ENCODE assay signal across 25 cellular contexts in genomic region chr19:34348899-34349487, GRCh38. TPM values are rescaled to one million over a fixed set of nuclear protein-coding genes. Genes with fewer than 3 reads are reported as not detected.
DNase-seq lines count a peak whose midpoint lies in the region; ATAC-seq and TF ChIP-seq lines count a peak whose summit lies in the region.
"Had no signal": no experiment of that assay in that cellular context is flagged by ENCODE, and none has a peak within 500 bp of the region (broad histone marks: within the 10 kb centered on the region; RNA-seq: fewer than 3 reads in every experiment).

No MANE protein-coding gene starts in this region.

- TF ChIP-seq POLR2A in suprapubic skin (IDR thresholded peaks at IDR 0.05) (no peak), thyroid gland (IDR thresholded peaks at IDR 0.05) (no peak)

- H3K4me1 ChIP-seq in suprapubic skin (no peaks in the 10 kb centered on the region), thyroid gland (no peaks in the 10 kb centered on the region)
- H3K4me1 ChIP-seq: lower lobe of right lung, sigmoid colon, transverse colon had no signal

- DNase-seq in Right ventricle myocardium superior (no peak), cardiac septum (ENCODE audit: low spot score) (no peak), suprapubic skin (ENCODE audit: low spot score in 2 of 2) (no peak), thyroid gland (no peak)
- no peak for DNase-seq in activated CD4-positive, alpha-beta memory T cell treated with anti-CD3 and anti-CD28 coated beads for 36 hours
- DNase-seq in stimulated activated effector memory CD8-positive, alpha-beta T cell treated with anti-CD3 and anti-CD28 coated beads, Interleukin-12 subunit alpha, Interleukin-12 subunit beta, amount 100 ng/mL, for 72 hours (ENCODE audit: low spot score in 2 of 2), result no peak
- DNase-seq: amygdala; CD8-positive, alpha-beta T cell; dermis blood vessel endothelial cell; DMS153; GDM1; islet precursor cell; lower lobe of right lung; NCI-H2081; NCI-H774; sigmoid colon; stimulated activated naive CD8-positive, alpha-beta T cell treated with anti-CD3 and anti-CD28 coated beads, Interleukin-15, amount 100 ng/mL, for 72 hours; transverse colon had no signal

- peak; percentile 23 for ATAC-seq in Right ventricle myocardium superior (ENCODE audit: poor library complexity)
- ATAC-seq in stimulated activated effector memory CD8-positive, alpha-beta T cell treated with anti-CD3 and anti-CD28 coated beads, Interleukin-12 subunit alpha, Interleukin-12 subunit beta, amount 100 ng/mL, for 72 hours, result no peak
- ATAC-seq: CD8-positive, alpha-beta T cell; GM23338; lower lobe of right lung; SK-N-SH treated with all-trans-retinoic acid at 6 μM for 48 hours; stimulated activated naive CD8-positive, alpha-beta T cell treated with anti-CD3 and anti-CD28 coated beads, Interleukin-15, amount 100 ng/mL, for 72 hours; WTC11 had no signal

- WGBS in suprapubic skin, result 93% methylated on average over 10 of the region's 11 CpGs
- 96 to 98% methylated on average over 7 to 11 of the region's 11 CpGs for WGBS in thyroid gland, 2 donors

- H3K27ac Mint-ChIP-seq in activated CD4-positive, alpha-beta memory T cell treated with anti-CD3 and anti-CD28 coated beads for 36 hours, result peak overlapping the region; percentile 92
- H3K27ac Mint-ChIP-seq in stimulated activated effector memory CD8-positive, alpha-beta T cell treated with anti-CD3 and anti-CD28 coated beads, Interleukin-12 subunit alpha, Interleukin-12 subunit beta, amount 100 ng/mL, for 72 hours, result peak overlapping the region; percentile 86
- H3K27ac Mint-ChIP-seq: GM23338, progenitor cell of endocrine pancreas, WTC11 had no signal

- no peak for TF ChIP-seq CTCF in suprapubic skin (IDR thresholded peaks at IDR 0.05)
- no peak for TF ChIP-seq CTCF in thyroid gland (IDR thresholded peaks at IDR 0.05)

- CTCF ChIA-PET in activated CD4-positive, alpha-beta memory T cell treated with anti-CD3 and anti-CD28 coated beads for 36 hours (lab: Charles Lee), result interaction anchor here (1.2 kb wide), 1 partner anchor 78 kb away, joined by 4 read pairs; no protein-coding TSS in a partner anchor

- H3K36me3 Mint-ChIP-seq in activated CD4-positive, alpha-beta memory T cell treated with anti-CD3 and anti-CD28 coated beads for 36 hours, result peaks cover 8% of the 10 kb centered on the region
- peaks cover 25% of the 10 kb centered on the region for H3K36me3 Mint-ChIP-seq in stimulated activated effector memory CD8-positive, alpha-beta T cell treated with anti-CD3 and anti-CD28 coated beads, Interleukin-12 subunit alpha, Interleukin-12 subunit beta, amount 100 ng/mL, for 72 hours

- peaks cover 25% of the 10 kb centered on the region for H3K4me1 Mint-ChIP-seq in activated CD4-positive, alpha-beta memory T cell treated with anti-CD3 and anti-CD28 coated beads for 36 hours (ENCODE audit: low read depth)
- H3K4me1 Mint-ChIP-seq in stimulated activated effector memory CD8-positive, alpha-beta T cell treated with anti-CD3 and anti-CD28 coated beads, Interleukin-12 subunit alpha, Interleukin-12 subunit beta, amount 100 ng/mL, for 72 hours, result peaks cover 29% of the 10 kb centered on the region
- H3K4me1 Mint-ChIP-seq: GM23338, WTC11 had no signal

- H3K4me3 Mint-ChIP-seq in activated CD4-positive, alpha-beta memory T cell treated with anti-CD3 and anti-CD28 coated beads for 36 hours, result no peak overlapping the region
- peak overlapping the region; percentile 49 for H3K4me3 Mint-ChIP-seq in stimulated activated effector memory CD8-positive, alpha-beta T cell treated with anti-CD3 and anti-CD28 coated beads, Interleukin-12 subunit alpha, Interleukin-12 subunit beta, amount 100 ng/mL, for 72 hours
- H3K4me3 Mint-ChIP-seq: CD8-positive, alpha-beta T cell; GM23338; WTC11 had no signal

- TF ChIP-seq EP300 in suprapubic skin (IDR thresholded peaks at IDR 0.05), result no peak

- POLR2A ChIA-PET in activated CD4-positive, alpha-beta memory T cell treated with anti-CD3 and anti-CD28 coated beads for 36 hours (lab: Charles Lee), result interaction anchor here (1.8 kb wide), 1 partner anchor 79 kb away, joined by 4 read pairs; the partner anchor contains the start of gene UBA2

- H3K27me3 Mint-ChIP-seq in activated CD4-positive, alpha-beta memory T cell treated with anti-CD3 and anti-CD28 coated beads for 36 hours, result no peaks in the 10 kb centered on the region
- H3K27me3 Mint-ChIP-seq: IgD-negative memory B cell; progenitor cell of endocrine pancreas; stimulated activated naive CD8-positive, alpha-beta T cell treated with anti-CD3 and anti-CD28 coated beads, Interleukin-15, amount 100 ng/mL, for 72 hours had no signal

- no peak overlapping the region for H3K4me3 ChIP-seq in suprapubic skin
- no peak overlapping the region for H3K4me3 ChIP-seq in thyroid gland (replicated peaks in 1 of 3)
- H3K4me3 ChIP-seq: GM23338, lower lobe of right lung, sigmoid colon, transverse colon had no signal

- H3K9me3 Mint-ChIP-seq in activated CD4-positive, alpha-beta memory T cell treated with anti-CD3 and anti-CD28 coated beads for 36 hours, result no peaks in the 10 kb centered on the region
- H3K9me3 Mint-ChIP-seq in stimulated activated effector memory CD8-positive, alpha-beta T cell treated with anti-CD3 and anti-CD28 coated beads, Interleukin-12 subunit alpha, Interleukin-12 subunit beta, amount 100 ng/mL, for 72 hours, result no peaks in the 10 kb centered on the region
- H3K9me3 Mint-ChIP-seq: CD8-positive, alpha-beta T cell; GM23338; IgD-negative memory B cell; stimulated activated naive CD8-positive, alpha-beta T cell treated with anti-CD3 and anti-CD28 coated beads, Interleukin-15, amount 100 ng/mL, for 72 hours; WTC11 had no signal

- H3K9me3 ChIP-seq in suprapubic skin, result no peaks in the 10 kb centered on the region
- no peaks in the 10 kb centered on the region for H3K9me3 ChIP-seq in thyroid gland
- H3K9me3 ChIP-seq: lower lobe of right lung, sigmoid colon, transverse colon had no signal

- H3K27ac ChIP-seq in angular gyrus (ENCODE audit: low read depth, low read length) (peak overlapping the region; percentile 3), suprapubic skin (no peak overlapping the region), thyroid gland (no peak overlapping the region)
- H3K27ac ChIP-seq: lower lobe of right lung, RWPE1, sigmoid colon, transverse colon had no signal

- intact Hi-C loops in Right ventricle myocardium superior (cut with DNase I) (loop anchor here (10.0 kb wide), 1 partner anchor 124 kb away; no protein-coding TSS in a partner anchor), cardiac septum (cut with DNase I) (no loop called here), thyroid gland (cut with DNase I) (loop anchor here (10.0 kb wide), 2 partner anchors 124 to 174 kb away; partner anchors contain the start of gene LSM14A)
- intact Hi-C loops in activated CD4-positive, alpha-beta memory T cell treated with anti-CD3 and anti-CD28 coated beads for 36 hours (cut with micrococcal nuclease), result no loop called here

- peaks cover 69% of the 10 kb centered on the region for H3K36me3 ChIP-seq in suprapubic skin
- H3K36me3 ChIP-seq in thyroid gland, result peaks cover 24 to 27% of the 10 kb centered on the region in 2 donors

- H3K27me3 ChIP-seq in suprapubic skin, result no peaks in the 10 kb centered on the region
- no peaks in the 10 kb centered on the region for H3K27me3 ChIP-seq in thyroid gland
- H3K27me3 ChIP-seq: sigmoid colon, transverse colon had no signal

RNA-seq across cellular contexts. Expression of gene GPI, which starts 16.0 kb away (rescaled TPM):
- total RNA-seq in Right ventricle myocardium superior, result 500 TPM
- total RNA-seq in cardiac septum, result 512 TPM
- 100 to 1,000 TPM; 549 to 564 TPM for total RNA-seq in activated CD4-positive, alpha-beta memory T cell treated with anti-CD3 and anti-CD28 coated beads for 36 hours
- 100 to 1,000 TPM in 3 of 4 donors, 10 to 100 TPM in 1; 75.8 to 219 (median 180) TPM for total RNA-seq in suprapubic skin
- 100 to 1,000 TPM; 118 to 446 (median 224) TPM for total RNA-seq in thyroid gland

RNA-seq across cellular contexts. Expression of gene PDCD2L, which starts 55.2 kb away (rescaled TPM):
- 10.4 TPM for total RNA-seq in Right ventricle myocardium superior
- total RNA-seq in cardiac septum, result 8.5 TPM
- 10 to 100 TPM; 29.8 TPM for total RNA-seq in activated CD4-positive, alpha-beta memory T cell treated with anti-CD3 and anti-CD28 coated beads for 36 hours
- 10 to 100 TPM in 3 of 4 donors, 1 to 10 TPM in 1; 5.9 to 20.3 (median 14.7) TPM for total RNA-seq in suprapubic skin
- total RNA-seq in thyroid gland, result 10 to 100 TPM in 3 of 4 donors, 1 to 10 TPM in 1; 7.9 to 15.9 (median 11.8) TPM

Comparison
In these comparisons a context has a peak if more than half of its experiments do, and no peak if none do; other contexts are left out.
1. intact Hi-C loops: an anchor here in Right ventricle myocardium superior (10.0 kb wide) and thyroid gland (10.0 kb wide); none called in cardiac septum and activated CD4-positive, alpha-beta memory T cell treated with anti-CD3 and anti-CD28 coated beads for 36 hours.